In genomic region chr16:81688182-81688581, GRCh38 we compare ENCODE assay signal across 1 cellular context.
TF ChIP-seq lines count a peak whose summit lies in the region.

No MANE protein-coding gene starts in this region.

TF ChIP-seq in IMR-90, 13 proteins besides CTCF, POLR2A, EP300 and RAD21:
- TF ChIP-seq RCOR1 (IDR thresholded peaks at IDR 0.05; ENCODE audit: insufficient replicate concordance, low read length) (no peak), RFX5 (IDR thresholded peaks at IDR 0.05; ENCODE audit: low read depth, low read length) (no peak), FOS (IDR thresholded peaks at IDR 0.05; ENCODE audit: low read depth, low read length) (no peak), SMC3 (IDR thresholded peaks at IDR 0.05; ENCODE audit: low read depth, low read length) (no peak), CEBPB (IDR thresholded peaks at IDR 0.05; ENCODE audit: low read depth, low read length) (no peak), NFE2L2 (IDR thresholded peaks at IDR 0.05; ENCODE audit: low read depth, low read length) (no peak), MAFK (IDR thresholded peaks at IDR 0.05; ENCODE audit: low read depth, low read length) (no peak), BHLHE40 (IDR thresholded peaks at IDR 0.05; ENCODE audit: low read depth, low read length) (no peak), CHD1 (IDR thresholded peaks at IDR 0.05; ENCODE audit: low read depth, low read length) (no peak), MXI1 (IDR thresholded peaks at IDR 0.05; ENCODE audit: borderline replicate concordance, low read depth, low read length) (no peak), ELK1 (IDR thresholded peaks at IDR 0.05; ENCODE audit: borderline replicate concordance, low read depth, low read length) (no peak), MAZ (IDR thresholded peaks at IDR 0.05; ENCODE audit: borderline replicate concordance, low read depth, low read length) (no peak)
- TF ChIP-seq, protein P1, sequence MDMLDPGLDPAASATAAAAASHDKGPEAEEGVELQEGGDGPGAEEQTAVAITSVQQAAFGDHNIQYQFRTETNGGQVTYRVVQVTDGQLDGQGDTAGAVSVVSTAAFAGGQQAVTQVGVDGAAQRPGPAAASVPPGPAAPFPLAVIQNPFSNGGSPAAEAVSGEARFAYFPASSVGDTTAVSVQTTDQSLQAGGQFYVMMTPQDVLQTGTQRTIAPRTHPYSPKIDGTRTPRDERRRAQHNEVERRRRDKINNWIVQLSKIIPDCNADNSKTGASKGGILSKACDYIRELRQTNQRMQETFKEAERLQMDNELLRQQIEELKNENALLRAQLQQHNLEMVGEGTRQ (IDR thresholded peaks at IDR 0.05; ENCODE audit: low read depth, low read length), result no peak
